19 cellular contexts compared by ENCODE assay signal in genomic region chr9:12538842-12539584, GRCh38.
DNase-seq lines count a peak whose midpoint lies in the region; ATAC-seq, FAIRE-seq and TF ChIP-seq lines count a peak whose summit lies in the region.
"Had no signal": no experiment of that assay in that cellular context is flagged by ENCODE, and none has a peak within 500 bp of the region (broad histone marks: within the 10 kb centered on the region; RNA-seq: fewer than 3 reads in every experiment).

No MANE protein-coding gene starts in this region.

- peak overlapping the region; percentile 39 for H3K4me3 ChIP-seq in coronary artery
- H3K4me3 ChIP-seq in pancreas: peak overlapping the region; percentile 7 to 35 (median 20)
- H3K4me3 ChIP-seq: SJSA1 had no signal

- WGBS in pancreas, 2 donors: 21 to 30% methylated on average over 13 of the region's 13 CpGs

- peak; percentile 86 for DNase-seq in DMS 273 (lab: John Stamatoyannopoulos, UW; ENCODE audit: unreplicated experiment)
- peak; percentile 43 for DNase-seq in NCI-H1694 treated with DMSO at 0.1 percent for 48 hours (lab: John Stamatoyannopoulos, UW)
- DNase-seq in coronary artery (ENCODE audit: low spot score): no peak
- DNase-seq in pancreas: peak; percentile 30 to 64 (median 46)
- no peak for DNase-seq in GM12892 (ENCODE audit: insufficient read length)
- no peak for DNase-seq in omental fat pad (ENCODE audit: low spot score)
- DNase-seq in NCI-H2107 (lab: John Stamatoyannopoulos, UW): no peak
- no peak for DNase-seq in kidney glomerular epithelial cell (lab: John Stamatoyannopoulos, UW)
- DNase-seq: activated CD4-positive, CD25-positive, alpha-beta regulatory T cell treated with anti-CD3 and anti-CD28 coated beads, Interleukin-2, amount 50 U/mL, for 72 hours; activated T-cell treated with anti-CD3 and anti-CD28 coated beads, Interleukin-2, amount 50 U/mL, for 72 hours; CD8-positive, alpha-beta T cell; DMS79; left colon; NCI-H2029 treated with DMSO at 0.1 percent for 48 hours; NCI-H748 treated with DMSO at 0.1 percent for 48 hours; PC-3; stimulated activated CD4-positive, alpha-beta T cell treated with anti-CD3 and anti-CD28 coated beads, Interleukin-12 subunit alpha, Interleukin-12 subunit beta, amount 100 ng/mL, for 4 hours; substantia nigra had no signal

- no peaks in the 10 kb centered on the region for H3K36me3 ChIP-seq in pancreas
- H3K36me3 ChIP-seq: SJSA1 had no signal

- TF ChIP-seq CTCF in coronary artery (IDR thresholded peaks at IDR 0.05) (no peak), pancreas (IDR thresholded peaks at IDR 0.05) (no peak), omental fat pad (IDR thresholded peaks at IDR 0.05) (no peak)

- no peaks in the 10 kb centered on the region for H3K27me3 ChIP-seq in pancreas
- H3K27me3 ChIP-seq: SJSA1 had no signal

- TF ChIP-seq POLR2A in GM12892 (IDR thresholded peaks at IDR 0.05; ENCODE audit: low read depth, low read length): no peak

- intact Hi-C loops in pancreas (cut with DNase I): no loop called here

- H3K27ac ChIP-seq in coronary artery (no peak overlapping the region), pancreas (peak overlapping the region; percentile 41 to 65 (median 57))
- H3K27ac ChIP-seq: SJSA1 had no signal

- peaks cover 0 to 5% (median 0%) of the 10 kb centered on the region in 3 donors for H3K4me1 ChIP-seq in pancreas
- H3K4me1 ChIP-seq: SJSA1 had no signal

- FAIRE-seq in pancreas (lab: Jason Lieb, UNC) (no peak), GM12892 (lab: Jason Lieb, UNC) (no peak)

- H3K9me3 ChIP-seq in pancreas: no peaks in the 10 kb centered on the region
- H3K9me3 ChIP-seq: SJSA1 had no signal

- ATAC-seq in pancreas: peak; percentile 84 to 93 (median 88)
- ATAC-seq in omental fat pad (ENCODE audit: low FRiP score): no peak
- ATAC-seq: activated T-cell treated with anti-CD3 and anti-CD28 coated beads, Interleukin-2, amount 50 U/mL, for 72 hours; CD8-positive, alpha-beta T cell; left colon; PC-3 had no signal

Comparison
In these comparisons a context has a peak if more than half of its experiments do, and no peak if none do; other contexts are left out.
1. DNase-seq: peak in DMS 273 (single experiment), NCI-H1694 treated with DMSO at 0.1 percent for 48 hours (single experiment) and pancreas (6 of 6); none in coronary artery (single experiment), GM12892 (single experiment), omental fat pad (single experiment), NCI-H2107 (single experiment) and kidney glomerular epithelial cell (single experiment).
2. H3K27ac ChIP-seq: peak in pancreas (4 of 4); none in coronary artery (0 of 2).